In the genomic region with DNA sequence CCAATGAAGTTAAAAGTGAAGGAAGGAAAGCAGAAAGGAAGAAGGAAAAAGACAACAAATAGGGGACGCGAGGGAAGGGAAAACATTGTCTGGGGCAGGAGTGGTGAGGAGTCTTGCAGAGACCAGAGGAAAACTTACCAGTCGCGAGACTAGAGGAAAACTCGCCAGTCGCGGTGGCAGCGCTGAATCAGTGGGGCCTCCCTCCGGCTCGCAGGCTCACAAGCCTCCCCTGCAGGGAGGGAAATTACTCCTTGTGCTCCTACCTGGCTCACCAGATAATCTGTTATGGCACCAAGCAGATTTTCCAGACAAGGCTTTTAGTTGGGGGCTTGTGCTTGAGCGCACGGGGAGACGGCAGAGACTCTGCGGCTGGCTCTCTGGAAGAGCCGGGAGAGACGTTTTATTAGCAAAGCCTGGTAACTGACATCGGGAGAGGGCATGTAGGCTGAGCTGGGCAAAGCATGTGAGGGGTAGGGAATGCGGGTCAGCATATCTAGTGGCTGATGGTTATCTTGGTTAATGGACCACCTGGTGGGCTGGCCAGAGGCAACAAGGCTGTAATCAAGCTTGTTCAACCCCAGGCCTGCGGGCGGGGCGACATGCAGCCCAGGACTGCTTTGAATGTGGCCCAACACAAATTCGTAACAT, we compare ENCODE assay signal across 24 cellular contexts. TPM values are rescaled to one million over a fixed set of nuclear protein-coding genes. Genes with fewer than 3 reads are reported as not detected.
DNase-seq lines count a peak whose midpoint lies in the region; ATAC-seq and TF ChIP-seq lines count a peak whose summit lies in the region.
"Had no signal": no experiment of that assay in that cellular context is flagged by ENCODE, and none has a peak within 500 bp of the region (broad histone marks: within the 10 kb centered on the region; RNA-seq: fewer than 3 reads in every experiment).

No MANE protein-coding gene starts in this region.

- no peak for TF ChIP-seq CTCF in WTC11 (IDR thresholded peaks at IDR 0.05)
- TF ChIP-seq CTCF in progenitor cell of endocrine pancreas (IDR thresholded peaks at IDR 0.05; ENCODE audit: unreplicated experiment) = no peak

- peaks cover 17% of the 10 kb centered on the region for H3K4me1 Mint-ChIP-seq in WTC11
- peaks cover 13% of the 10 kb centered on the region for H3K4me1 Mint-ChIP-seq in progenitor cell of endocrine pancreas (ENCODE audit: low read depth)
- H3K4me1 Mint-ChIP-seq: CD14-positive monocyte, neural crest cell had no signal

- H3K27me3 Mint-ChIP-seq in WTC11 (ENCODE audit: low read depth) = no peaks in the 10 kb centered on the region
- no peaks in the 10 kb centered on the region for H3K27me3 Mint-ChIP-seq in progenitor cell of endocrine pancreas

- H3K9me3 Mint-ChIP-seq in WTC11 = no peaks in the 10 kb centered on the region
- no peaks in the 10 kb centered on the region for H3K9me3 Mint-ChIP-seq in progenitor cell of endocrine pancreas (ENCODE audit: low read depth)
- H3K9me3 Mint-ChIP-seq: CD14-positive monocyte, neural crest cell had no signal

- ATAC-seq in WTC11 = peak; percentile 78
- no peak for ATAC-seq in GM21737 (IDR thresholded peaks at IDR 0.05; ENCODE audit: unreplicated experiment)
- no peak for ATAC-seq in Right ventricle myocardium superior (ENCODE audit: poor library complexity)
- ATAC-seq: GM12878 had no signal

- peak overlapping the region; percentile 47 for H3K27ac Mint-ChIP-seq in WTC11
- peak overlapping the region; percentile 71 for H3K27ac Mint-ChIP-seq in progenitor cell of endocrine pancreas

- no peak overlapping the region for H3K4me3 Mint-ChIP-seq in WTC11
- no peak overlapping the region for H3K4me3 Mint-ChIP-seq in progenitor cell of endocrine pancreas (ENCODE audit: low read depth)
- H3K4me3 Mint-ChIP-seq: CD14-positive monocyte, neural crest cell had no signal

- POLR2A ChIA-PET in HEK293T (lab: Yijun Ruan, JAX) (no interaction called here), WTC11 (lab: Charles Lee) (no interaction called here)

- H3K36me3 Mint-ChIP-seq in WTC11 = peaks cover 16% of the 10 kb centered on the region
- H3K36me3 Mint-ChIP-seq in progenitor cell of endocrine pancreas (ENCODE audit: insufficient read depth) = peaks cover 12% of the 10 kb centered on the region

- peak; percentile 56 for DNase-seq in HEK293T (ENCODE audit: extremely low spot score)
- DNase-seq in WTC11 (ENCODE audit: low spot score) = peak; percentile 31
- peak; percentile 78 for DNase-seq in iPS-NIHi7 (ENCODE audit: extremely low spot score)
- no peak for DNase-seq in progenitor cell of endocrine pancreas (ENCODE audit: low spot score, unreplicated experiment)
- DNase-seq in NCI-H1092 (lab: John Stamatoyannopoulos, UW) = no peak
- no peak for DNase-seq in AG08395 (ENCODE audit: low spot score)
- DNase-seq in Right ventricle myocardium superior = no peak
- DNase-seq: activated CD4-positive, alpha-beta T cell treated with anti-CD3 and anti-CD28 coated beads for 4 hours; activated gamma-delta T cell; activated T-cell treated with anti-CD3 and anti-CD28 coated beads, Interleukin-2, amount 50 U/mL, for 1 hour; caudate nucleus; dermis blood vessel endothelial cell; DND-41; KBM-7; kidney; MG63; NCI-H446; stimulated activated CD4-positive, alpha-beta T cell treated with anti-CD3 and anti-CD28 coated beads, Interleukin-15, amount 100 ng/mL, for 24 hours; stimulated activated naive CD4-positive, alpha-beta T cell treated with Interleukin-2 at 50 U/mL for 16 hours; testis had no signal

- intact Hi-C loops in Right ventricle myocardium superior (cut with DNase I) = no loop called here

- CTCF ChIA-PET in HEK293T (lab: Yijun Ruan, JAX) (no interaction called here), WTC11 (lab: Charles Lee) (interaction anchor here (0.7 to 1.1 kb wide), 2 partner anchors 67 to 77 kb away, joined by 3 to 4 read pairs; no protein-coding TSS in a partner anchor)

TF ChIP-seq in HEK293T, 16 proteins besides CTCF, POLR2A, EP300 and RAD21:
- TF ChIP-seq L3MBTL2 (conservative IDR thresholded peaks at IDR 0.05) (0 out of 2 replicates have a peak, but pooled peaks have one; percentile 13), ELF4 (IDR thresholded peaks at IDR 0.05) (no peak)

TF ChIP-seq in WTC11, 78 proteins besides CTCF, POLR2A, EP300 and RAD21 (continues in another document):
- TF ChIP-seq ZNF232 (CRISPR knock-in tag; IDR thresholded peaks at IDR 0.05) (no peak), SMAD3 (CRISPR knock-in tag; IDR thresholded peaks at IDR 0.05; ENCODE audit: borderline replicate concordance) (no peak), MYBL2 (CRISPR knock-in tag; IDR thresholded peaks at IDR 0.05) (no peak)
- TF ChIP-seq, protein P1, sequence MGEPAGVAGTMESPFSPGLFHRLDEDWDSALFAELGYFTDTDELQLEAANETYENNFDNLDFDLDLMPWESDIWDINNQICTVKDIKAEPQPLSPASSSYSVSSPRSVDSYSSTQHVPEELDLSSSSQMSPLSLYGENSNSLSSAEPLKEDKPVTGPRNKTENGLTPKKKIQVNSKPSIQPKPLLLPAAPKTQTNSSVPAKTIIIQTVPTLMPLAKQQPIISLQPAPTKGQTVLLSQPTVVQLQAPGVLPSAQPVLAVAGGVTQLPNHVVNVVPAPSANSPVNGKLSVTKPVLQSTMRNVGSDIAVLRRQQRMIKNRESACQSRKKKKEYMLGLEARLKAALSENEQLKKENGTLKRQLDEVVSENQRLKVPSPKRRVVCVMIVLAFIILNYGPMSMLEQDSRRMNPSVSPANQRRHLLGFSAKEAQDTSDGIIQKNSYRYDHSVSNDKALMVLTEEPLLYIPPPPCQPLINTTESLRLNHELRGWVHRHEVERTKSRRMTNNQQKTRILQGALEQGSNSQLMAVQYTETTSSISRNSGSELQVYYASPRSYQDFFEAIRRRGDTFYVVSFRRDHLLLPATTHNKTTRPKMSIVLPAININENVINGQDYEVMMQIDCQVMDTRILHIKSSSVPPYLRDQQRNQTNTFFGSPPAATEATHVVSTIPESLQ (CRISPR knock-in tag; IDR thresholded peaks at IDR 0.05) = no peak
- TF ChIP-seq, protein P2, sequence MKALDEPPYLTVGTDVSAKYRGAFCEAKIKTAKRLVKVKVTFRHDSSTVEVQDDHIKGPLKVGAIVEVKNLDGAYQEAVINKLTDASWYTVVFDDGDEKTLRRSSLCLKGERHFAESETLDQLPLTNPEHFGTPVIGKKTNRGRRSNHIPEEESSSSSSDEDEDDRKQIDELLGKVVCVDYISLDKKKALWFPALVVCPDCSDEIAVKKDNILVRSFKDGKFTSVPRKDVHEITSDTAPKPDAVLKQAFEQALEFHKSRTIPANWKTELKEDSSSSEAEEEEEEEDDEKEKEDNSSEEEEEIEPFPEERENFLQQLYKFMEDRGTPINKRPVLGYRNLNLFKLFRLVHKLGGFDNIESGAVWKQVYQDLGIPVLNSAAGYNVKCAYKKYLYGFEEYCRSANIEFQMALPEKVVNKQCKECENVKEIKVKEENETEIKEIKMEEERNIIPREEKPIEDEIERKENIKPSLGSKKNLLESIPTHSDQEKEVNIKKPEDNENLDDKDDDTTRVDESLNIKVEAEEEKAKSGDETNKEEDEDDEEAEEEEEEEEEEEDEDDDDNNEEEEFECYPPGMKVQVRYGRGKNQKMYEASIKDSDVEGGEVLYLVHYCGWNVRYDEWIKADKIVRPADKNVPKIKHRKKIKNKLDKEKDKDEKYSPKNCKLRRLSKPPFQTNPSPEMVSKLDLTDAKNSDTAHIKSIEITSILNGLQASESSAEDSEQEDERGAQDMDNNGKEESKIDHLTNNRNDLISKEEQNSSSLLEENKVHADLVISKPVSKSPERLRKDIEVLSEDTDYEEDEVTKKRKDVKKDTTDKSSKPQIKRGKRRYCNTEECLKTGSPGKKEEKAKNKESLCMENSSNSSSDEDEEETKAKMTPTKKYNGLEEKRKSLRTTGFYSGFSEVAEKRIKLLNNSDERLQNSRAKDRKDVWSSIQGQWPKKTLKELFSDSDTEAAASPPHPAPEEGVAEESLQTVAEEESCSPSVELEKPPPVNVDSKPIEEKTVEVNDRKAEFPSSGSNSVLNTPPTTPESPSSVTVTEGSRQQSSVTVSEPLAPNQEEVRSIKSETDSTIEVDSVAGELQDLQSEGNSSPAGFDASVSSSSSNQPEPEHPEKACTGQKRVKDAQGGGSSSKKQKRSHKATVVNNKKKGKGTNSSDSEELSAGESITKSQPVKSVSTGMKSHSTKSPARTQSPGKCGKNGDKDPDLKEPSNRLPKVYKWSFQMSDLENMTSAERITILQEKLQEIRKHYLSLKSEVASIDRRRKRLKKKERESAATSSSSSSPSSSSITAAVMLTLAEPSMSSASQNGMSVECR (CRISPR knock-in tag; IDR thresholded peaks at IDR 0.05; ENCODE audit: borderline replicate concordance) = no peak
- TF ChIP-seq, protein P3, sequence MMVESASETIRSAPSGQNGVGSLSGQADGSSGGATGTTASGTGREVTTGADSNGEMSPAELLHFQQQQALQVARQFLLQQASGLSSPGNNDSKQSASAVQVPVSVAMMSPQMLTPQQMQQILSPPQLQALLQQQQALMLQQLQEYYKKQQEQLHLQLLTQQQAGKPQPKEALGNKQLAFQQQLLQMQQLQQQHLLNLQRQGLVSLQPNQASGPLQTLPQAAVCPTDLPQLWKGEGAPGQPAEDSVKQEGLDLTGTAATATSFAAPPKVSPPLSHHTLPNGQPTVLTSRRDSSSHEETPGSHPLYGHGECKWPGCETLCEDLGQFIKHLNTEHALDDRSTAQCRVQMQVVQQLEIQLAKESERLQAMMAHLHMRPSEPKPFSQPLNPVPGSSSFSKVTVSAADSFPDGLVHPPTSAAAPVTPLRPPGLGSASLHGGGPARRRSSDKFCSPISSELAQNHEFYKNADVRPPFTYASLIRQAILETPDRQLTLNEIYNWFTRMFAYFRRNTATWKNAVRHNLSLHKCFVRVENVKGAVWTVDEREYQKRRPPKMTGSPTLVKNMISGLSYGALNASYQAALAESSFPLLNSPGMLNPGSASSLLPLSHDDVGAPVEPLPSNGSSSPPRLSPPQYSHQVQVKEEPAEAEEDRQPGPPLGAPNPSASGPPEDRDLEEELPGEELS (CRISPR knock-in tag; IDR thresholded peaks at IDR 0.05) = no peak

RNA-seq across cellular contexts. Expression of a gene that starts 37.1 kb away (rescaled TPM):
- total RNA-seq in WTC11 (2021) (86.3 to 89.6 TPM (median 86.7 TPM) in 3 replicates), progenitor cell of endocrine pancreas (71.8 and 74.7 TPM in 2 replicates), Right ventricle myocardium superior (32.1 TPM)

Comparison
In these comparisons a context has a peak if more than half of its experiments do, and no peak if none do; other contexts are left out.
1. DNase-seq: peak in HEK293T (single experiment), WTC11 (single experiment) and iPS-NIHi7 (single experiment); none in progenitor cell of endocrine pancreas (single experiment), NCI-H1092 (single experiment), AG08395 (single experiment) and Right ventricle myocardium superior (single experiment).